ENCODE assay signal across 1 cellular context in genomic region chr10:96833220-96834001, GRCh38.
TF ChIP-seq lines count a peak whose summit lies in the region.

No MANE protein-coding gene starts in this region.

TF ChIP-seq in HepG2, 621 proteins besides CTCF, POLR2A, EP300 and RAD21 (continued from another document and continues in another):
- TF ChIP-seq ZNF776 (CRISPR knock-in tag; IDR thresholded peaks at IDR 0.05) (no peak), SALL2 (CRISPR knock-in tag; IDR thresholded peaks at IDR 0.05) (no peak), ZNF564 (CRISPR knock-in tag; IDR thresholded peaks at IDR 0.05) (no peak), ZNF543 (CRISPR knock-in tag; IDR thresholded peaks at IDR 0.05) (no peak), NFRKB (IDR thresholded peaks at IDR 0.05) (no peak), RBFOX2 (IDR thresholded peaks at IDR 0.05; ENCODE audit: low read depth, low read length) (peak; percentile 70), ZNF75D (CRISPR knock-in tag; IDR thresholded peaks at IDR 0.05; ENCODE audit: borderline replicate concordance) (no peak), ETV5 (CRISPR knock-in tag; IDR thresholded peaks at IDR 0.05; ENCODE audit: borderline replicate concordance) (no peak; the same call in 1 of the 2 replicates), HMGXB4 (CRISPR knock-in tag; IDR thresholded peaks at IDR 0.05; ENCODE audit: borderline replicate concordance in 1 of 2, low read depth in 1 of 2) (peak in 1 of 2 experiments; percentile 14; a peak in 1 of 4 replicates), ZKSCAN1 (IDR thresholded peaks at IDR 0.05; ENCODE audit: low read length) (no peak), TAF15 (IDR thresholded peaks at IDR 0.05; ENCODE audit: low read depth, low read length, poor library complexity, severe bottlenecking) (no peak), MATR3 (CRISPR knock-in tag; IDR thresholded peaks at IDR 0.05) (no peak), NFYB (CRISPR knock-in tag; IDR thresholded peaks at IDR 0.05) (no peak), GLMP (CRISPR knock-in tag; IDR thresholded peaks at IDR 0.05; ENCODE audit: borderline replicate concordance) (no peak), ZNF24 (IDR thresholded peaks at IDR 0.05) (no peak), DMAP1 (CRISPR knock-in tag; IDR thresholded peaks at IDR 0.05) (no peak), RELA (CRISPR knock-in tag; IDR thresholded peaks at IDR 0.05) (no peak), FOSL1 (CRISPR knock-in tag; IDR thresholded peaks at IDR 0.05; ENCODE audit: borderline replicate concordance) (no peak), ZNF33A (CRISPR knock-in tag; IDR thresholded peaks at IDR 0.05; ENCODE audit: borderline replicate concordance) (no peak), ZNF180 (CRISPR knock-in tag; IDR thresholded peaks at IDR 0.05; ENCODE audit: borderline replicate concordance, low read depth) (no peak), ZNF264 (CRISPR knock-in tag; IDR thresholded peaks at IDR 0.05) (no peak), POLR2AphosphoS5 (IDR thresholded peaks at IDR 0.05; ENCODE audit: low read depth, low read length) (no peak; the same call in 1 of the 2 replicates), ZNF260 (CRISPR knock-in tag; IDR thresholded peaks at IDR 0.05; ENCODE audit: borderline replicate concordance, low read depth) (no peak), AGO1 (IDR thresholded peaks at IDR 0.05; ENCODE audit: low read depth, low read length, poor library complexity, severe bottlenecking) (peak; percentile 41), BORCS8-MEF2B (CRISPR knock-in tag; IDR thresholded peaks at IDR 0.05) (no peak; the same call in 1 of the 2 replicates), ZNF329 (CRISPR knock-in tag; IDR thresholded peaks at IDR 0.05; ENCODE audit: low read depth) (no peak), NBN (conservative IDR thresholded peaks at IDR 0.05) (no peak), TBX3 (IDR thresholded peaks at IDR 0.05; ENCODE audit: borderline replicate concordance) (no peak), ZNF3 (CRISPR knock-in tag; IDR thresholded peaks at IDR 0.05) (no peak), FOXA1 (IDR thresholded peaks at IDR 0.05) (no peak), FOXA1 (CRISPR knock-in tag; IDR thresholded peaks at IDR 0.05) (no peak), PHF5A (CRISPR knock-in tag; IDR thresholded peaks at IDR 0.05; ENCODE audit: low read depth, unreplicated experiment) (no peak), ELF4 (CRISPR knock-in tag; IDR thresholded peaks at IDR 0.05; ENCODE audit: borderline replicate concordance) (no peak), HOXA3 (CRISPR knock-in tag; IDR thresholded peaks at IDR 0.05) (no peak), GRHL1 (CRISPR knock-in tag; conservative IDR thresholded peaks at IDR 0.05) (no peak), KAT7 (CRISPR knock-in tag; IDR thresholded peaks at IDR 0.05; ENCODE audit: borderline replicate concordance) (peak; percentile 19; the same call in 1 of the 2 replicates), ADNP (CRISPR knock-in tag; IDR thresholded peaks at IDR 0.05) (no peak), ZNF121 (CRISPR knock-in tag; IDR thresholded peaks at IDR 0.05) (peak; percentile 27; the same call in 1 of the 2 replicates)
- TF ChIP-seq, protein P1, sequence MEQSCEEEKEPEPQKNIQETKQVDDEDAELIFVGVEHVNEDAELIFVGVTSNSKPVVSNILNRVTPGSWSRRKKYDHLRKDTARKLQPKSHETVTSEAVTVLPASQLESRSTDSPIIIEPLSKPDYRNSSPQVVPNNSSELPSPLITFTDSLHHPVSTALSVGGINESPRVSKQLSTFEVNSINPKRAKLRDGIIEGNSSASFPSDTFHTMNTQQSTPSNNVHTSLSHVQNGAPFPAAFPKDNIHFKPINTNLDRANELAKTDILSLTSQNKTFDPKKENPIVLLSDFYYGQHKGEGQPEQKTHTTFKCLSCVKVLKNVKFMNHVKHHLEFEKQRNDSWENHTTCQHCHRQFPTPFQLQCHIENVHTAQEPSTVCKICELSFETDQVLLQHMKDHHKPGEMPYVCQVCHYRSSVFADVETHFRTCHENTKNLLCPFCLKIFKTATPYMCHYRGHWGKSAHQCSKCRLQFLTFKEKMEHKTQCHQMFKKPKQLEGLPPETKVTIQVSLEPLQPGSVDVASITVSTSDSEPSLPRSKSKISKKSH (CRISPR knock-in tag; IDR thresholded peaks at IDR 0.05; ENCODE audit: borderline replicate concordance), result no peak
- TF ChIP-seq, protein P2, sequence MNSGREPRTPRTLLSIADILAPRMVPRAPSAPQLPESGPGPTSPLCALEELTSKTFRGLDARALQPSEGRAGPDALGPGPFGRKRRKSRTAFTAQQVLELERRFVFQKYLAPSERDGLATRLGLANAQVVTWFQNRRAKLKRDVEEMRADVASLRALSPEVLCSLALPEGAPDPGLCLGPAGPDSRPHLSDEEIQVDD (CRISPR knock-in tag; IDR thresholded peaks at IDR 0.05; ENCODE audit: borderline replicate concordance), result 0 out of 2 replicates have a peak, but pooled peaks have one; percentile 15
- TF ChIP-seq, protein P3, sequence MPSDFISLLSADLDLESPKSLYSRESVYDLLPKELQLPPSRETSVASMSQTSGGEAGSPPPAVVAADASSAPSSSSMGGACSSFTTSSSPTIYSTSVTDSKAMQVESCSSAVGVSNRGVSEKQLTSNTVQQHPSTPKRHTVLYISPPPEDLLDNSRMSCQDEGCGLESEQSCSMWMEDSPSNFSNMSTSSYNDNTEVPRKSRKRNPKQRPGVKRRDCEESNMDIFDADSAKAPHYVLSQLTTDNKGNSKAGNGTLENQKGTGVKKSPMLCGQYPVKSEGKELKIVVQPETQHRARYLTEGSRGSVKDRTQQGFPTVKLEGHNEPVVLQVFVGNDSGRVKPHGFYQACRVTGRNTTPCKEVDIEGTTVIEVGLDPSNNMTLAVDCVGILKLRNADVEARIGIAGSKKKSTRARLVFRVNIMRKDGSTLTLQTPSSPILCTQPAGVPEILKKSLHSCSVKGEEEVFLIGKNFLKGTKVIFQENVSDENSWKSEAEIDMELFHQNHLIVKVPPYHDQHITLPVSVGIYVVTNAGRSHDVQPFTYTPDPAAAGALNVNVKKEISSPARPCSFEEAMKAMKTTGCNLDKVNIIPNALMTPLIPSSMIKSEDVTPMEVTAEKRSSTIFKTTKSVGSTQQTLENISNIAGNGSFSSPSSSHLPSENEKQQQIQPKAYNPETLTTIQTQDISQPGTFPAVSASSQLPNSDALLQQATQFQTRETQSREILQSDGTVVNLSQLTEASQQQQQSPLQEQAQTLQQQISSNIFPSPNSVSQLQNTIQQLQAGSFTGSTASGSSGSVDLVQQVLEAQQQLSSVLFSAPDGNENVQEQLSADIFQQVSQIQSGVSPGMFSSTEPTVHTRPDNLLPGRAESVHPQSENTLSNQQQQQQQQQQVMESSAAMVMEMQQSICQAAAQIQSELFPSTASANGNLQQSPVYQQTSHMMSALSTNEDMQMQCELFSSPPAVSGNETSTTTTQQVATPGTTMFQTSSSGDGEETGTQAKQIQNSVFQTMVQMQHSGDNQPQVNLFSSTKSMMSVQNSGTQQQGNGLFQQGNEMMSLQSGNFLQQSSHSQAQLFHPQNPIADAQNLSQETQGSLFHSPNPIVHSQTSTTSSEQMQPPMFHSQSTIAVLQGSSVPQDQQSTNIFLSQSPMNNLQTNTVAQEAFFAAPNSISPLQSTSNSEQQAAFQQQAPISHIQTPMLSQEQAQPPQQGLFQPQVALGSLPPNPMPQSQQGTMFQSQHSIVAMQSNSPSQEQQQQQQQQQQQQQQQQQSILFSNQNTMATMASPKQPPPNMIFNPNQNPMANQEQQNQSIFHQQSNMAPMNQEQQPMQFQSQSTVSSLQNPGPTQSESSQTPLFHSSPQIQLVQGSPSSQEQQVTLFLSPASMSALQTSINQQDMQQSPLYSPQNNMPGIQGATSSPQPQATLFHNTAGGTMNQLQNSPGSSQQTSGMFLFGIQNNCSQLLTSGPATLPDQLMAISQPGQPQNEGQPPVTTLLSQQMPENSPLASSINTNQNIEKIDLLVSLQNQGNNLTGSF (CRISPR knock-in tag; IDR thresholded peaks at IDR 0.05), result no peak
- TF ChIP-seq, protein P4, sequence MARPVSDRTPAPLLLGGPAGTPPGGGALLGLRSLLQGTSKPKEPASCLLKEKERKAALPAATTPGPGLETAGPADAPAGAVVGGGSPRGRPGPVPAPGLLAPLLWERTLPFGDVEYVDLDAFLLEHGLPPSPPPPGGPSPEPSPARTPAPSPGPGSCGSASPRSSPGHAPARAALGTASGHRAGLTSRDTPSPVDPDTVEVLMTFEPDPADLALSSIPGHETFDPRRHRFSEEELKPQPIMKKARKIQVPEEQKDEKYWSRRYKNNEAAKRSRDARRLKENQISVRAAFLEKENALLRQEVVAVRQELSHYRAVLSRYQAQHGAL (CRISPR knock-in tag; IDR thresholded peaks at IDR 0.05; ENCODE audit: not compliant biosample characterization), result no peak
- TF ChIP-seq, protein P5, sequence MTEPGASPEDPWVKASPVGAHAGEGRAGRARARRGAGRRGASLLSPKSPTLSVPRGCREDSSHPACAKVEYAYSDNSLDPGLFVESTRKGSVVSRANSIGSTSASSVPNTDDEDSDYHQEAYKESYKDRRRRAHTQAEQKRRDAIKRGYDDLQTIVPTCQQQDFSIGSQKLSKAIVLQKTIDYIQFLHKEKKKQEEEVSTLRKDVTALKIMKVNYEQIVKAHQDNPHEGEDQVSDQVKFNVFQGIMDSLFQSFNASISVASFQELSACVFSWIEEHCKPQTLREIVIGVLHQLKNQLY (CRISPR knock-in tag; IDR thresholded peaks at IDR 0.05), result no peak
- TF ChIP-seq, protein P6, sequence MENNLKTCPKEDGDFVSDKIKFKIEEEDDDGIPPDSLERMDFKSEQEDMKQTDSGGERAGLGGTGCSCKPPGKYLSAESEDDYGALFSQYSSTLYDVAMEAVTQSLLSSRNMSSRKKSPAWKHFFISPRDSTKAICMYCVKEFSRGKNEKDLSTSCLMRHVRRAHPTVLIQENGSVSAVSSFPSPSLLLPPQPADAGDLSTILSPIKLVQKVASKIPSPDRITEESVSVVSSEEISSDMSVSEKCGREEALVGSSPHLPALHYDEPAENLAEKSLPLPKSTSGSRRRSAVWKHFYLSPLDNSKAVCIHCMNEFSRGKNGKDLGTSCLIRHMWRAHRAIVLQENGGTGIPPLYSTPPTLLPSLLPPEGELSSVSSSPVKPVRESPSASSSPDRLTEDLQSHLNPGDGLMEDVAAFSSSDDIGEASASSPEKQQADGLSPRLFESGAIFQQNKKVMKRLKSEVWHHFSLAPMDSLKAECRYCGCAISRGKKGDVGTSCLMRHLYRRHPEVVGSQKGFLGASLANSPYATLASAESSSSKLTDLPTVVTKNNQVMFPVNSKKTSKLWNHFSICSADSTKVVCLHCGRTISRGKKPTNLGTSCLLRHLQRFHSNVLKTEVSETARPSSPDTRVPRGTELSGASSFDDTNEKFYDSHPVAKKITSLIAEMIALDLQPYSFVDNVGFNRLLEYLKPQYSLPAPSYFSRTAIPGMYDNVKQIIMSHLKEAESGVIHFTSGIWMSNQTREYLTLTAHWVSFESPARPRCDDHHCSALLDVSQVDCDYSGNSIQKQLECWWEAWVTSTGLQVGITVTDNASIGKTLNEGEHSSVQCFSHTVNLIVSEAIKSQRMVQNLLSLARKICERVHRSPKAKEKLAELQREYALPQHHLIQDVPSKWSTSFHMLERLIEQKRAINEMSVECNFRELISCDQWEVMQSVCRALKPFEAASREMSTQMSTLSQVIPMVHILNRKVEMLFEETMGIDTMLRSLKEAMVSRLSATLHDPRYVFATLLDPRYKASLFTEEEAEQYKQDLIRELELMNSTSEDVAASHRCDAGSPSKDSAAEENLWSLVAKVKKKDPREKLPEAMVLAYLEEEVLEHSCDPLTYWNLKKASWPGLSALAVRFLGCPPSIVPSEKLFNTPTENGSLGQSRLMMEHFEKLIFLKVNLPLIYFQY (CRISPR knock-in tag; IDR thresholded peaks at IDR 0.05; ENCODE audit: borderline replicate concordance), result no peak
- TF ChIP-seq, protein P7, sequence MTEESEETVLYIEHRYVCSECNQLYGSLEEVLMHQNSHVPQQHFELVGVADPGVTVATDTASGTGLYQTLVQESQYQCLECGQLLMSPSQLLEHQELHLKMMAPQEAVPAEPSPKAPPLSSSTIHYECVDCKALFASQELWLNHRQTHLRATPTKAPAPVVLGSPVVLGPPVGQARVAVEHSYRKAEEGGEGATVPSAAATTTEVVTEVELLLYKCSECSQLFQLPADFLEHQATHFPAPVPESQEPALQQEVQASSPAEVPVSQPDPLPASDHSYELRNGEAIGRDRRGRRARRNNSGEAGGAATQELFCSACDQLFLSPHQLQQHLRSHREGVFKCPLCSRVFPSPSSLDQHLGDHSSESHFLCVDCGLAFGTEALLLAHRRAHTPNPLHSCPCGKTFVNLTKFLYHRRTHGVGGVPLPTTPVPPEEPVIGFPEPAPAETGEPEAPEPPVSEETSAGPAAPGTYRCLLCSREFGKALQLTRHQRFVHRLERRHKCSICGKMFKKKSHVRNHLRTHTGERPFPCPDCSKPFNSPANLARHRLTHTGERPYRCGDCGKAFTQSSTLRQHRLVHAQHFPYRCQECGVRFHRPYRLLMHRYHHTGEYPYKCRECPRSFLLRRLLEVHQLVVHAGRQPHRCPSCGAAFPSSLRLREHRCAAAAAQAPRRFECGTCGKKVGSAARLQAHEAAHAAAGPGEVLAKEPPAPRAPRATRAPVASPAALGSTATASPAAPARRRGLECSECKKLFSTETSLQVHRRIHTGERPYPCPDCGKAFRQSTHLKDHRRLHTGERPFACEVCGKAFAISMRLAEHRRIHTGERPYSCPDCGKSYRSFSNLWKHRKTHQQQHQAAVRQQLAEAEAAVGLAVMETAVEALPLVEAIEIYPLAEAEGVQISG (CRISPR knock-in tag; IDR thresholded peaks at IDR 0.05), result no peak
